In genomic region chr20:10536531-10536930, GRCh38 we compare ENCODE assay signal across 1 cellular context.
TF ChIP-seq lines count a peak whose summit lies in the region.

No MANE protein-coding gene starts in this region.

TF ChIP-seq in HepG2, 621 proteins besides CTCF, POLR2A, EP300 and RAD21 (continued from another document):
- TF ChIP-seq, protein P1, sequence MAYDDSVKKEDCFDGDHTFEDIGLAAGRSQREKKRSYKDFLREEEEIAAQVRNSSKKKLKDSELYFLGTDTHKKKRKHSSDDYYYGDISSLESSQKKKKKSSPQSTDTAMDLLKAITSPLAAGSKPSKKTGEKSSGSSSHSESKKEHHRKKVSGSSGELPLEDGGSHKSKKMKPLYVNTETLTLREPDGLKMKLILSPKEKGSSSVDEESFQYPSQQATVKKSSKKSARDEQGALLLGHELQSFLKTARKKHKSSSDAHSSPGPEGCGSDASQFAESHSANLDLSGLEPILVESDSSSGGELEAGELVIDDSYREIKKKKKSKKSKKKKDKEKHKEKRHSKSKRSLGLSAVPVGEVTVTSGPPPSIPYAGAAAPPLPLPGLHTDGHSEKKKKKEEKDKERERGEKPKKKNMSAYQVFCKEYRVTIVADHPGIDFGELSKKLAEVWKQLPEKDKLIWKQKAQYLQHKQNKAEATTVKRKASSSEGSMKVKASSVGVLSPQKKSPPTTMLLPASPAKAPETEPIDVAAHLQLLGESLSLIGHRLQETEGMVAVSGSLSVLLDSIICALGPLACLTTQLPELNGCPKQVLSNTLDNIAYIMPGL (CRISPR knock-in tag; IDR thresholded peaks at IDR 0.05; ENCODE audit: borderline replicate concordance in 1 of 2, low read depth in 1 of 2), result 0 out of 4 replicates have a peak, but pooled peaks of 1 of the 2 experiments have one; percentile 32
- TF ChIP-seq POLR2AphosphoS2 (IDR thresholded peaks at IDR 0.05; ENCODE audit: low read depth, low read length) (no peak), ZNF468 (CRISPR knock-in tag; IDR thresholded peaks at IDR 0.05) (no peak), MAFK (conservative IDR thresholded peaks at IDR 0.05 in 1 of 2, IDR thresholded peaks at IDR 0.05 in 1 of 2; ENCODE audit: low read length in 2 of 2) (no peak), HMGXB3 (CRISPR knock-in tag; IDR thresholded peaks at IDR 0.05; ENCODE audit: borderline replicate concordance) (no peak), FOSL2 (CRISPR knock-in tag; IDR thresholded peaks at IDR 0.05) (peak; percentile 24; the same call in 1 of the 2 replicates), ZNF430 (CRISPR knock-in tag; IDR thresholded peaks at IDR 0.05) (no peak), MLLT10 (CRISPR knock-in tag; IDR thresholded peaks at IDR 0.05) (no peak), ISX (CRISPR knock-in tag; conservative IDR thresholded peaks at IDR 0.05) (no peak), FOSL1 (CRISPR knock-in tag; IDR thresholded peaks at IDR 0.05; ENCODE audit: borderline replicate concordance) (0 out of 2 replicates have a peak, but pooled peaks have one; percentile 13), NR2F2 (IDR thresholded peaks at IDR 0.05; ENCODE audit: borderline replicate concordance, low read depth) (no peak), ZNF614 (CRISPR knock-in tag; IDR thresholded peaks at IDR 0.05; ENCODE audit: borderline replicate concordance) (no peak), KDM5B (CRISPR knock-in tag; IDR thresholded peaks at IDR 0.05; ENCODE audit: borderline replicate concordance) (no peak)
